In the genomic region with DNA sequence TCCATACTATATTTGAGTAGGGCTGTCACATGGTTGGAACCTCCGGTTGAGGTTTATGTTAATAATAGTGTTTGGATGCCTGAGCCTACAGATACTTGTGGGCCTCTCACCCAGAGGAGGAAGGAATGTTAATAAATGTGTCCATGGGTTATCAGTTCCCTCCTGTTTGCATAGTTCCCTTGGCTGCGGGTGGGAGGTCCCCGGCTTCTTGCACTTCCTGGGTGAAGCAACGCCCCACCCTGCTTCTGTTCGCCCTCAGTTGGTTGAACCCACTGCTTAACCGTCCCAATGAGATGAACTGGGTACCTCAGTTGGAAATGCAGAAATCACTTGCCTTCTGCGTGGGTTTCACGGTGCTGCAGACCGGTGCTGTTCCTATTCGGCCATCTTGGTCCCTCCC, we compare ENCODE assay signal across 21 cellular contexts.
"Had no signal": no experiment of that assay in that cellular context is flagged by ENCODE, and none has a peak within 500 bp of the region (broad histone marks: within the 10 kb centered on the region; RNA-seq: fewer than 3 reads in every experiment).

No MANE protein-coding gene starts in this region.

- H3K9ac ChIP-seq: parathyroid adenoma had no signal

- H3K4me1 Mint-ChIP-seq: central memory CD8-positive, alpha-beta T cell; memory B cell had no signal

- H3K36me3 ChIP-seq: ascending aorta, colonic mucosa, tibial artery, vagina, WERI-Rb-1 had no signal

- DNase-seq: activated CD4-positive, alpha-beta T cell treated with anti-CD3 and anti-CD28 coated beads, Interleukin-2, amount 50 U/mL, for 4 hours; activated effector memory CD4-positive, alpha-beta T cell treated with anti-CD3 and anti-CD28 coated beads, Interleukin-2, amount 50 U/mL, for 16 hours; activated naive CD4-positive, alpha-beta T cell treated with anti-CD3 and anti-CD28 coated beads, Interleukin-2, amount 50 U/mL, for 16 hours; activated T-cell treated with anti-CD3 and anti-CD28 coated beads, Interleukin-2, amount 50 U/mL, for 72 hours; colonic mucosa; foreskin melanocyte; head of caudate nucleus; left ventricle myocardium superior; naive thymus-derived CD8-positive, alpha-beta T cell; stimulated activated CD4-positive, alpha-beta T cell treated with anti-CD3 and anti-CD28 coated beads, Interleukin-12 subunit alpha, Interleukin-12 subunit beta, amount 100 ng/mL, for 4 hours; stimulated activated CD4-positive, alpha-beta T cell treated with anti-CD3 and anti-CD28 coated beads, Interleukin-1b, Interleukin-23, amount 100 ng/mL, for 48 hours; stimulated activated CD8-positive, alpha-beta memory T cell treated with anti-CD3 and anti-CD28 coated beads, Interleukin-4, amount 100 ng/mL, for 48 hours; stimulated activated naive CD4-positive, alpha-beta T cell; tibial artery; WERI-Rb-1 had no signal

- H2AFZ ChIP-seq: parathyroid adenoma had no signal

- H3K9me3 Mint-ChIP-seq: activated T-cell treated with anti-CD3 and anti-CD28 coated beads, Interleukin-2, amount 50 U/mL, for 72 hours; central memory CD8-positive, alpha-beta T cell; memory B cell; naive thymus-derived CD8-positive, alpha-beta T cell had no signal

- H3K27ac Mint-ChIP-seq: activated T-cell treated with anti-CD3 and anti-CD28 coated beads, Interleukin-2, amount 50 U/mL, for 72 hours; memory B cell; naive thymus-derived CD8-positive, alpha-beta T cell had no signal

- H3K27ac ChIP-seq: ascending aorta, colonic mucosa, parathyroid adenoma, tibial artery, vagina, WERI-Rb-1 had no signal

- H3K9me3 ChIP-seq: ascending aorta, colonic mucosa, mucosa of descending colon, tibial artery, vagina had no signal

- H3K27me3 ChIP-seq: ascending aorta, colonic mucosa, tibial artery, vagina had no signal

- H3K4me3 Mint-ChIP-seq: activated T-cell treated with anti-CD3 and anti-CD28 coated beads, Interleukin-2, amount 50 U/mL, for 72 hours; central memory CD8-positive, alpha-beta T cell; memory B cell; naive thymus-derived CD8-positive, alpha-beta T cell had no signal

- H3K36me3 Mint-ChIP-seq: memory B cell; naive thymus-derived CD8-positive, alpha-beta T cell had no signal

- H3K27me3 Mint-ChIP-seq: central memory CD8-positive, alpha-beta T cell; memory B cell; naive thymus-derived CD8-positive, alpha-beta T cell had no signal

- H3K4me1 ChIP-seq: ascending aorta, colonic mucosa, parathyroid adenoma, tibial artery, vagina had no signal

- H3K4me3 ChIP-seq: ascending aorta, colonic mucosa, mucosa of descending colon, tibial artery, vagina had no signal

- H3K79me2 ChIP-seq: parathyroid adenoma had no signal
